ENCODE assay signal across 8 cellular contexts in genomic region chr14:100438678-100439592, GRCh38.
DNase-seq lines count a peak whose midpoint lies in the region; ATAC-seq and TF ChIP-seq lines count a peak whose summit lies in the region.

No MANE protein-coding gene starts in this region.

- DNase-seq in activated CD4-positive, alpha-beta T cell treated with anti-CD3 and anti-CD28 coated beads for 24 hours (ENCODE audit: low read depth in 2 of 2), result peak; percentile 11 to 14
- no peak for DNase-seq in activated CD4-positive, alpha-beta T cell treated with anti-CD3 and anti-CD28 coated beads, Interleukin-2, amount 10 ng/mL, durations not matched to agents 24 days and 14 days
- peak; percentile 46 to 48 for DNase-seq in activated CD4-positive, alpha-beta T cell treated with anti-CD3 and anti-CD28 coated beads, Interleukin-2, amount 50 U/mL, for 4 hours
- DNase-seq in head of caudate nucleus, result peak in 41 of 42 donors; percentile 35 to 92 (median 68)
- DNase-seq in stimulated activated CD4-positive, alpha-beta T cell treated with anti-CD3 and anti-CD28 coated beads, Interleukin-4, amount 100 ng/mL, for 48 hours (ENCODE audit: low read depth in 2 of 2), result peak; percentile 48 to 56
- DNase-seq in endothelial cell (ENCODE audit: low spot score), result no peak
- DNase-seq in sciatic nerve (ENCODE audit: low spot score), result no peak

- ATAC-seq in GM21447 (IDR thresholded peaks at IDR 0.05; ENCODE audit: unreplicated experiment) (no peak), sciatic nerve (no peak)

- H3K27ac Mint-ChIP-seq in activated CD4-positive, alpha-beta T cell treated with anti-CD3 and anti-CD28 coated beads, Interleukin-2, amount 10 ng/mL, durations not matched to agents 24 days and 14 days, result no peak overlapping the region
- H3K27ac Mint-ChIP-seq in endothelial cell (ENCODE audit: unreplicated experiment), result no peak overlapping the region

- H3K9me3 Mint-ChIP-seq in activated CD4-positive, alpha-beta T cell treated with anti-CD3 and anti-CD28 coated beads, Interleukin-2, amount 10 ng/mL, durations not matched to agents 24 days and 14 days, result no peaks in the 10 kb centered on the region
- H3K9me3 Mint-ChIP-seq in endothelial cell (ENCODE audit: unreplicated experiment), result no peaks in the 10 kb centered on the region

- H3K36me3 Mint-ChIP-seq in activated CD4-positive, alpha-beta T cell treated with anti-CD3 and anti-CD28 coated beads, Interleukin-2, amount 10 ng/mL, durations not matched to agents 24 days and 14 days (ENCODE audit: low read depth), result no peaks in the 10 kb centered on the region
- peaks cover 3% of the 10 kb centered on the region for H3K36me3 Mint-ChIP-seq in endothelial cell (ENCODE audit: low read depth, unreplicated experiment)

- H3K27me3 Mint-ChIP-seq in activated CD4-positive, alpha-beta T cell treated with anti-CD3 and anti-CD28 coated beads, Interleukin-2, amount 10 ng/mL, durations not matched to agents 24 days and 14 days, result no peaks in the 10 kb centered on the region
- H3K27me3 Mint-ChIP-seq in endothelial cell (ENCODE audit: unreplicated experiment), result peaks cover 6% of the 10 kb centered on the region

- no peak for TF ChIP-seq CTCF in endothelial cell (IDR thresholded peaks at IDR 0.05; ENCODE audit: unreplicated experiment)

- H3K4me3 Mint-ChIP-seq in activated CD4-positive, alpha-beta T cell treated with anti-CD3 and anti-CD28 coated beads, Interleukin-2, amount 10 ng/mL, durations not matched to agents 24 days and 14 days, result no peak overlapping the region
- no peak overlapping the region for H3K4me3 Mint-ChIP-seq in endothelial cell (ENCODE audit: unreplicated experiment)

- intact Hi-C loops in activated CD4-positive, alpha-beta T cell treated with anti-CD3 and anti-CD28 coated beads, Interleukin-2, amount 10 ng/mL, durations not matched to agents 24 days and 14 days (cut with micrococcal nuclease), result no loop called here
- intact Hi-C loops in head of caudate nucleus (cut with DNase I) (no loop called here), sciatic nerve (cut with DNase I) (no loop called here)

- H3K4me1 Mint-ChIP-seq in activated CD4-positive, alpha-beta T cell treated with anti-CD3 and anti-CD28 coated beads, Interleukin-2, amount 10 ng/mL, durations not matched to agents 24 days and 14 days, result peaks cover 25% of the 10 kb centered on the region
- peaks cover 21% of the 10 kb centered on the region for H3K4me1 Mint-ChIP-seq in endothelial cell (ENCODE audit: unreplicated experiment)

Comparison
In these comparisons a context has a peak if more than half of its experiments do, and no peak if none do; other contexts are left out.
1. DNase-seq: peak in activated CD4-positive, alpha-beta T cell treated with anti-CD3 and anti-CD28 coated beads for 24 hours (2 of 2), activated CD4-positive, alpha-beta T cell treated with anti-CD3 and anti-CD28 coated beads, Interleukin-2, amount 50 U/mL, for 4 hours (2 of 2), head of caudate nucleus (41 of 42) and stimulated activated CD4-positive, alpha-beta T cell treated with anti-CD3 and anti-CD28 coated beads, Interleukin-4, amount 100 ng/mL, for 48 hours (2 of 2); none in activated CD4-positive, alpha-beta T cell treated with anti-CD3 and anti-CD28 coated beads, Interleukin-2, amount 10 ng/mL, durations not matched to agents 24 days and 14 days (single experiment), endothelial cell (single experiment) and sciatic nerve (single experiment).